Comparison of ENCODE assay signal across 8 cellular contexts in genomic region chr15:65101418-65101890, GRCh38. TPM values are rescaled to one million over a fixed set of nuclear protein-coding genes. Genes with fewer than 3 reads are reported as not detected.
DNase-seq lines count a peak whose midpoint lies in the region; ATAC-seq and TF ChIP-seq lines count a peak whose summit lies in the region.

No MANE protein-coding gene starts in this region.

- no peaks in the 10 kb centered on the region for H4K20me1 ChIP-seq in osteoblast (ENCODE audit: insufficient read depth, low read length)

- no peaks in the 10 kb centered on the region for H3K79me2 ChIP-seq in osteoblast (ENCODE audit: insufficient read depth, low read length)

- no peaks in the 10 kb centered on the region for H3K9me3 ChIP-seq in osteoblast (ENCODE audit: low read depth, low read length)
- no peaks in the 10 kb centered on the region for H3K9me3 ChIP-seq in aorta (ENCODE audit: control insufficient read depth, low read length)

- H3K27me3 ChIP-seq in osteoblast (ENCODE audit: insufficient read depth, low read length) (no peaks in the 10 kb centered on the region), aorta (ENCODE audit: control insufficient read depth in 1 of 2, insufficient read depth in 2 of 2, low read length in 1 of 2) (no peaks in the 10 kb centered on the region)

- no peak overlapping the region for H3K27ac Mint-ChIP-seq in activated T-helper 2 cell treated with anti-CD3 and anti-CD28 coated beads, Interferon-gamma antibody, Interleukin-2, Interleukin-4, amounts not matched to agents 10 μg/mL and 5 μg/mL and 100 μg/mL, durations not matched to agents 14 hours and 24 hours and 36 hours

- intact Hi-C loops in activated T-helper 2 cell treated with anti-CD3 and anti-CD28 coated beads, Interferon-gamma antibody, Interleukin-2, Interleukin-4, amounts not matched to agents 10 μg/mL and 5 μg/mL and 100 μg/mL, durations not matched to agents 14 hours and 24 hours and 36 hours (cut with micrococcal nuclease), result loop anchor here (1.0 kb wide), 1 partner anchor 46 kb away; no protein-coding TSS in a partner anchor
- intact Hi-C loops in aorta (cut with DNase I), result loop anchor here (1.0 to 5.0 kb wide), 3 partner anchors 47 to 68 kb away; no protein-coding TSS in a partner anchor

- H3K36me3 ChIP-seq in osteoblast (ENCODE audit: insufficient read depth, low read length), result peaks cover 53% of the 10 kb centered on the region
- peaks cover 0 to 4% of the 10 kb centered on the region in 2 donors for H3K36me3 ChIP-seq in aorta (ENCODE audit: control insufficient read depth in 1 of 2, insufficient read depth in 2 of 2, low read length in 1 of 2)

- peak; percentile 74 for ATAC-seq in aorta (ENCODE audit: low FRiP score)
- ATAC-seq in GM21367 (IDR thresholded peaks at IDR 0.05; ENCODE audit: unreplicated experiment), result no peak

- H3K4me1 Mint-ChIP-seq in activated T-helper 2 cell treated with anti-CD3 and anti-CD28 coated beads, Interferon-gamma antibody, Interleukin-2, Interleukin-4, amounts not matched to agents 10 μg/mL and 5 μg/mL and 100 μg/mL, durations not matched to agents 14 hours and 24 hours and 36 hours (ENCODE audit: low read depth), result peaks cover 5% of the 10 kb centered on the region

- H3K4me3 ChIP-seq in osteoblast (ENCODE audit: insufficient read depth, low read length) (no peak overlapping the region), aorta (ENCODE audit: low read length in 2 of 2) (no peak overlapping the region)

- H2AFZ ChIP-seq in osteoblast (ENCODE audit: low read length), result no peak overlapping the region

- no peaks in the 10 kb centered on the region for H3K27me3 Mint-ChIP-seq in activated T-helper 2 cell treated with anti-CD3 and anti-CD28 coated beads, Interferon-gamma antibody, Interleukin-2, Interleukin-4, amounts not matched to agents 10 μg/mL and 5 μg/mL and 100 μg/mL, durations not matched to agents 14 hours and 24 hours and 36 hours (ENCODE audit: low read depth)

- H3K4me2 ChIP-seq in osteoblast (ENCODE audit: insufficient read depth, low read length), result no peak overlapping the region

- H3K4me3 Mint-ChIP-seq in activated T-helper 2 cell treated with anti-CD3 and anti-CD28 coated beads, Interferon-gamma antibody, Interleukin-2, Interleukin-4, amounts not matched to agents 10 μg/mL and 5 μg/mL and 100 μg/mL, durations not matched to agents 14 hours and 24 hours and 36 hours (ENCODE audit: low read depth), result no peak overlapping the region

- 28% methylated on average over 9 of the region's 9 CpGs for WGBS in aorta, 2 donors

- no peaks in the 10 kb centered on the region for H3K9me3 Mint-ChIP-seq in activated T-helper 2 cell treated with anti-CD3 and anti-CD28 coated beads, Interferon-gamma antibody, Interleukin-2, Interleukin-4, amounts not matched to agents 10 μg/mL and 5 μg/mL and 100 μg/mL, durations not matched to agents 14 hours and 24 hours and 36 hours

- peak; percentile 34 for DNase-seq in NCI-H345 (lab: John Stamatoyannopoulos, UW)
- no peak for DNase-seq in NCI-H345 treated with DMSO at 0.1 percent for 48 hours (lab: John Stamatoyannopoulos, UW; ENCODE audit: unreplicated experiment)
- peak; percentile 39 to 71 for DNase-seq in NCI-H526 (lab: John Stamatoyannopoulos, UW)
- peak; percentile 35 for DNase-seq in activated T-helper 2 cell treated with anti-CD3 and anti-CD28 coated beads, Interferon-gamma antibody, Interleukin-2, Interleukin-4, amounts not matched to agents 10 μg/mL and 5 μg/mL and 100 μg/mL, durations not matched to agents 14 hours and 24 hours and 36 hours (ENCODE audit: low spot score)
- DNase-seq in germinal center (ENCODE audit: low spot score), result peak; percentile 42
- peak; percentile 94 for DNase-seq in osteoblast (ENCODE audit: insufficient read length, low spot score, missing footprints)
- peak; percentile 82 to 93 for DNase-seq in aorta

- H3K27ac ChIP-seq in osteoblast (ENCODE audit: low read depth, low read length), result no peak overlapping the region
- H3K27ac ChIP-seq in aorta (ENCODE audit: low read depth in 1 of 2, low read length in 2 of 2), result no peak overlapping the region

- peak; percentile 88 for TF ChIP-seq CTCF in osteoblast (IDR thresholded peaks at IDR 0.05; ENCODE audit: extremely low read depth, low read depth, low read length)

- H3K4me1 ChIP-seq in osteoblast (ENCODE audit: insufficient read depth, low read length) (no peaks in the 10 kb centered on the region), aorta (ENCODE audit: control insufficient read depth in 1 of 2, insufficient read depth in 2 of 2, low read length in 2 of 2) (no peaks in the 10 kb centered on the region)

- peaks cover 36% of the 10 kb centered on the region for H3K36me3 Mint-ChIP-seq in activated T-helper 2 cell treated with anti-CD3 and anti-CD28 coated beads, Interferon-gamma antibody, Interleukin-2, Interleukin-4, amounts not matched to agents 10 μg/mL and 5 μg/mL and 100 μg/mL, durations not matched to agents 14 hours and 24 hours and 36 hours (ENCODE audit: low read depth)

RNA-seq across cellular contexts. Expression of gene UBAP1L, which starts 13.5 kb away (rescaled TPM):
- total RNA-seq in activated T-helper 2 cell treated with anti-CD3 and anti-CD28 coated beads, Interferon-gamma antibody, Interleukin-2, Interleukin-4, amounts not matched to agents 10 μg/mL and 5 μg/mL and 100 μg/mL, durations not matched to agents 14 hours and 24 hours and 36 hours, result 6.0 and 6.3 TPM in 2 replicates
- total RNA-seq in osteoblast (2.9 and 3.3 TPM in 2 replicates), aorta (10 to 100 TPM in 1 of 2 donors, 1 to 10 TPM in 1; 5.4 to 10.3 TPM)
- 1 to 10 TPM in 1 of 2 donors, under 1 TPM in 1; 0.88 to 8.6 TPM for polyA plus RNA-seq in aorta

RNA-seq across cellular contexts. Expression of gene KBTBD13, which starts 24.9 kb away (rescaled TPM):
- total RNA-seq in activated T-helper 2 cell treated with anti-CD3 and anti-CD28 coated beads, Interferon-gamma antibody, Interleukin-2, Interleukin-4, amounts not matched to agents 10 μg/mL and 5 μg/mL and 100 μg/mL, durations not matched to agents 14 hours and 24 hours and 36 hours, result not detected in 2 replicates
- not detected in 2 replicates for total RNA-seq in osteoblast
- 1 to 10 TPM; 1.5 TPM for total RNA-seq in aorta
- polyA plus RNA-seq in aorta, result under 1 TPM; 0.05 to 0.25 TPM

RNA-seq across cellular contexts. Expression of gene PDCD7, which starts 32.2 kb away (rescaled TPM):
- total RNA-seq in activated T-helper 2 cell treated with anti-CD3 and anti-CD28 coated beads, Interferon-gamma antibody, Interleukin-2, Interleukin-4, amounts not matched to agents 10 μg/mL and 5 μg/mL and 100 μg/mL, durations not matched to agents 14 hours and 24 hours and 36 hours, result 51.9 and 68.4 TPM in 2 replicates
- total RNA-seq in osteoblast (19.5 and 20.3 TPM in 2 replicates), aorta (10 to 100 TPM; 18.3 to 34.0 TPM)
- 10 to 100 TPM; 11.1 to 13.8 TPM for polyA plus RNA-seq in aorta

RNA-seq across cellular contexts. Expression of gene RASL12, which starts 33.7 kb away (rescaled TPM):
- not detected in 2 replicates for total RNA-seq in activated T-helper 2 cell treated with anti-CD3 and anti-CD28 coated beads, Interferon-gamma antibody, Interleukin-2, Interleukin-4, amounts not matched to agents 10 μg/mL and 5 μg/mL and 100 μg/mL, durations not matched to agents 14 hours and 24 hours and 36 hours
- total RNA-seq in osteoblast, result under 0.01 and 0.36 TPM in 2 replicates
- total RNA-seq in aorta, result 100 to 1,000 TPM in 1 of 2 donors, 10 to 100 TPM in 1; 86.9 to 171 TPM
- 10 to 100 TPM; 51.3 to 82.1 TPM for polyA plus RNA-seq in aorta

RNA-seq across cellular contexts. Expression of gene SLC51B, which starts 56.3 kb away (rescaled TPM):
- total RNA-seq in activated T-helper 2 cell treated with anti-CD3 and anti-CD28 coated beads, Interferon-gamma antibody, Interleukin-2, Interleukin-4, amounts not matched to agents 10 μg/mL and 5 μg/mL and 100 μg/mL, durations not matched to agents 14 hours and 24 hours and 36 hours, result not detected in 2 replicates
- total RNA-seq in osteoblast (not detected in 2 replicates), aorta (not detected)
- 10 to 100 TPM in 1 of 2 donors, not detected in 1; 31.4 TPM for polyA plus RNA-seq in aorta
